ENCODE assay signal across 9 cellular contexts in the genomic region with DNA sequence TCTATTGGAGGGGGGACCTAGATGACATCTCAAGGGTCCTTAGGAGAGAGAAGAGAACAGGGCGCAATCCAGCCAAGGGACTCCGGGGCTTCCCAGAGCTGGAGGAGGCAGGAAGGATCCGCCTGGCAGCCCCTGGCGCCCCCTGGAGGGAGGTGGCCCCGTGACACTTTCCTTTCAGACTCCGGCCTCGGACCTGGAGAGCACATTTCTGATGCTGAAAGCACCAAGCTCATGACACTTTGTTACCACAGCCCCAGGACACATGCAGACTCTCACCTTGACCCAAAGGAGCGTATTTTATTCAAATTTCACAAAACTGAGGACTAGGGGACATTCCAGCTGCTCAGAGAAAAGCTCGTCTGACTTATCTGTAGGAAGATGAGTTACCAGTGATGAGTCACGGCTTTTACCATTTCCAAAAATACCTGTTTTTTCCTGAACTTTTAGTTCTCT. TPM values are rescaled to one million over a fixed set of nuclear protein-coding genes. Genes with fewer than 3 reads are reported as not detected.
DNase-seq lines count a peak whose midpoint lies in the region; ATAC-seq, FAIRE-seq and TF ChIP-seq lines count a peak whose summit lies in the region.
"Had no signal": no experiment of that assay in that cellular context is flagged by ENCODE, and none has a peak within 500 bp of the region (broad histone marks: within the 10 kb centered on the region; RNA-seq: fewer than 3 reads in every experiment).

No MANE protein-coding gene starts in this region.

- peaks cover 0 to 5% of the 10 kb centered on the region in 2 donors for H3K9me3 Mint-ChIP-seq in activated T-cell treated with anti-CD3 and anti-CD28 coated beads, Interleukin-2, amount 50 U/mL, for 72 hours

- intact Hi-C loops in pancreas (cut with DNase I), result no loop called here

- no peaks in the 10 kb centered on the region for H3K27me3 Mint-ChIP-seq in activated T-cell treated with anti-CD3 and anti-CD28 coated beads, Interleukin-2, amount 50 U/mL, for 72 hours (ENCODE audit: low read depth)

- H3K4me1 Mint-ChIP-seq in activated T-cell treated with anti-CD3 and anti-CD28 coated beads, Interleukin-2, amount 50 U/mL, for 72 hours (ENCODE audit: low read depth), result peaks cover 21% of the 10 kb centered on the region

- TF ChIP-seq CTCF in GM12864 (IDR thresholded peaks at IDR 0.05; ENCODE audit: low read depth, low read length, missing control alignments), result peak; percentile 65
- TF ChIP-seq CTCF in pancreas (IDR thresholded peaks at IDR 0.05), result peak; percentile 12 to 32 (median 22)

- DNase-seq in GM12864 (ENCODE audit: low read depth) (no peak), NCI-H460 (ENCODE audit: extremely low read depth, low read depth) (peak; percentile 25), foreskin melanocyte (peak; percentile 63), pancreas (peak in 4 of 6 donors; percentile 62 to 80 (median 65))
- DNase-seq in activated T-cell treated with anti-CD3 and anti-CD28 coated beads, Interleukin-2, amount 50 U/mL, for 72 hours, result peak; percentile 48 to 59

- H3K27ac Mint-ChIP-seq in activated T-cell treated with anti-CD3 and anti-CD28 coated beads, Interleukin-2, amount 50 U/mL, for 72 hours, result no peak overlapping the region

- peaks cover 3 to 7% (median 4%) of the 10 kb centered on the region in 3 donors for H3K4me1 ChIP-seq in pancreas

- H3K4me3 ChIP-seq in GM12864 (ENCODE audit: low read depth, low read length) (no peak overlapping the region), pancreas (no peak overlapping the region)

- no peaks in the 10 kb centered on the region for H3K36me3 Mint-ChIP-seq in activated T-cell treated with anti-CD3 and anti-CD28 coated beads, Interleukin-2, amount 50 U/mL, for 72 hours (ENCODE audit: insufficient read depth in 2 of 2)

- no peak for FAIRE-seq in pancreas (lab: Jason Lieb, UNC)
- FAIRE-seq: TTC549 had no signal

- peak overlapping the region; percentile 11 to 42 for H3K4me3 Mint-ChIP-seq in activated T-cell treated with anti-CD3 and anti-CD28 coated beads, Interleukin-2, amount 50 U/mL, for 72 hours

- H3K27me3 ChIP-seq in pancreas, result peaks cover 0 to 4% (median 0%) of the 10 kb centered on the region in 4 donors

- no peaks in the 10 kb centered on the region for H3K36me3 ChIP-seq in pancreas

- H3K9me3 ChIP-seq in pancreas, result no peaks in the 10 kb centered on the region

- peak; percentile 40 to 49 for ATAC-seq in activated T-cell treated with anti-CD3 and anti-CD28 coated beads, Interleukin-2, amount 50 U/mL, for 72 hours (replicated peaks in 1 of 2)
- peak in 3 of 4 donors; percentile 23 to 55 (median 49) for ATAC-seq in pancreas
- ATAC-seq in GM19463 (IDR thresholded peaks at IDR 0.05; ENCODE audit: unreplicated experiment), result no peak
- no peak for ATAC-seq in HG03108 (IDR thresholded peaks at IDR 0.05; ENCODE audit: unreplicated experiment)
- ATAC-seq in GM21723 (IDR thresholded peaks at IDR 0.05; ENCODE audit: unreplicated experiment), result no peak

- WGBS in pancreas, 2 donors, result 25 to 26% methylated on average over 10 of the region's 10 CpGs

- H3K27ac ChIP-seq in pancreas, result peak overlapping the region; percentile 26 to 64 (median 41)

RNA-seq across cellular contexts. Expression of a gene that starts 21.4 kb away (rescaled TPM):
- total RNA-seq in NCI-H460 (2014; rRNA removed; shearing (Covaris generic)), result 14.1 and 18.6 TPM in 2 replicates
- 48.0 and 50.0 TPM in 2 replicates for polyA plus RNA-seq in NCI-H460 (2014; cell fraction: nucleus; rRNA removed)
- 10 to 100 TPM; 24.5 to 26.6 TPM for total RNA-seq in activated T-cell treated with anti-CD3 and anti-CD28 coated beads, Interleukin-2, amount 50 U/mL, for 72 hours
- total RNA-seq in pancreas, result 10 to 100 TPM; 10.1 to 22.5 (median 13.5) TPM
- 10 to 100 TPM; 42.5 to 46.9 TPM for polyA plus RNA-seq in pancreas

Comparison
In these comparisons a context has a peak if more than half of its experiments do, and no peak if none do; other contexts are left out.
1. ATAC-seq: peak in activated T-cell treated with anti-CD3 and anti-CD28 coated beads, Interleukin-2, amount 50 U/mL, for 72 hours (2 of 2) and pancreas (3 of 4); none in GM19463 (single experiment), HG03108 (single experiment) and GM21723 (single experiment).